In genomic region chr17:50146230-50146926, GRCh38 we compare ENCODE assay signal across 10 cellular contexts. TPM values are rescaled to one million over a fixed set of nuclear protein-coding genes. Genes with fewer than 3 reads are reported as not detected.
A peak's percentile ranks its signal among the peaks of the same experiment; 100 is the strongest.
DNase-seq lines count a peak whose midpoint lies in the region; ATAC-seq and TF ChIP-seq lines count a peak whose summit lies in the region.
"Had no signal": no experiment of that assay in that cellular context is flagged by ENCODE, and none has a peak within 500 bp of the region (broad histone marks: within the 10 kb centered on the region; RNA-seq: fewer than 3 reads in every experiment).

No MANE protein-coding gene starts in this region.

- peak; percentile 18 for TF ChIP-seq CTCF in GM12865 (IDR thresholded peaks at IDR 0.05; ENCODE audit: insufficient read depth, low read depth, low read length, missing control alignments)
- 0 out of 2 replicates have a peak, but pooled peaks have one; percentile 14 for TF ChIP-seq CTCF in WERI-Rb-1 (IDR thresholded peaks at IDR 0.05; ENCODE audit: low read depth, low read length)
- no peak for TF ChIP-seq CTCF in fibroblast of lung (conservative IDR thresholded peaks at IDR 0.05 in 1 of 2, IDR thresholded peaks at IDR 0.05 in 1 of 2; ENCODE audit: low read depth in 1 of 2, low read length in 2 of 2)

- H3K4me1 ChIP-seq in fibroblast of lung (ENCODE audit: control insufficient read depth, extremely low read depth, insufficient read depth, low read length), result peaks cover 22% of the 10 kb centered on the region
- peaks cover 26% of the 10 kb centered on the region for H3K4me1 ChIP-seq in skeletal muscle satellite cell (ENCODE audit: control insufficient read depth, insufficient read depth, low read length)

- peaks cover 65% of the 10 kb centered on the region for H3K36me3 ChIP-seq in WERI-Rb-1
- H3K36me3 ChIP-seq in fibroblast of lung (ENCODE audit: control insufficient read depth, insufficient read depth, low read length), result peaks cover 22% of the 10 kb centered on the region
- H3K36me3 ChIP-seq in skeletal muscle satellite cell (ENCODE audit: insufficient read depth, low read length), result peaks cover 42% of the 10 kb centered on the region

- no peaks in the 10 kb centered on the region for H4K20me1 ChIP-seq in fibroblast of lung (ENCODE audit: control insufficient read depth, extremely low read depth, insufficient read depth, low read length)

- no peak for ATAC-seq in GM21619 (IDR thresholded peaks at IDR 0.05; ENCODE audit: unreplicated experiment)
- no peak for ATAC-seq in GM19455 (IDR thresholded peaks at IDR 0.05; ENCODE audit: unreplicated experiment)
- ATAC-seq: pancreas had no signal

- no peaks in the 10 kb centered on the region for H3K9me3 ChIP-seq in WERI-Rb-1 (ENCODE audit: severe bottlenecking)
- H3K9me3 ChIP-seq in fibroblast of lung (ENCODE audit: control insufficient read depth, insufficient read depth, low read depth, low read length), result no peaks in the 10 kb centered on the region
- no peaks in the 10 kb centered on the region for H3K9me3 ChIP-seq in skeletal muscle satellite cell (replicated peaks; ENCODE audit: low read length)
- H3K9me3 ChIP-seq: pancreas had no signal

- no peak for DNase-seq in GM12865 (ENCODE audit: low read depth)
- no peak for DNase-seq in WERI-Rb-1
- DNase-seq in fibroblast of lung (ENCODE audit: low read depth in 2 of 2), result no peak
- no peak for DNase-seq in NCI-H2107 treated with DMSO at 0.1 percent for 48 hours (lab: John Stamatoyannopoulos, UW; ENCODE audit: unreplicated experiment)
- DNase-seq in NCI-H748 (lab: John Stamatoyannopoulos, UW; ENCODE audit: unreplicated experiment), result no peak
- DNase-seq: NCI-H2081 had no signal

- H3K27me3 ChIP-seq in WERI-Rb-1 (ENCODE audit: insufficient read depth, low read depth, severe bottlenecking), result no peaks in the 10 kb centered on the region
- no peaks in the 10 kb centered on the region for H3K27me3 ChIP-seq in fibroblast of lung (ENCODE audit: control insufficient read depth, insufficient read depth, low read length)
- no peaks in the 10 kb centered on the region for H3K27me3 ChIP-seq in skeletal muscle satellite cell (ENCODE audit: control insufficient read depth, insufficient read depth, low read length)
- H3K27me3 ChIP-seq: pancreas had no signal

- H3K4me3 ChIP-seq in GM12865 (ENCODE audit: low read depth, low read length) (peak overlapping the region; percentile 91), WERI-Rb-1 (ENCODE audit: low read depth, low read length) (no peak overlapping the region), fibroblast of lung (replicated peaks in 1 of 4; ENCODE audit: control extremely low read depth in 1 of 4, insufficient read depth in 1 of 4, low read depth in 3 of 4, low read length in 4 of 4) (peak overlapping the region; percentile 72 to 84 (median 79)), skeletal muscle satellite cell (ENCODE audit: low read length) (peak overlapping the region; percentile 80)

- H3K27ac ChIP-seq in WERI-Rb-1 (no peak overlapping the region), fibroblast of lung (ENCODE audit: insufficient read depth, low read length) (peak overlapping the region; percentile 60)

- no peak overlapping the region for H2AFZ ChIP-seq in fibroblast of lung (ENCODE audit: low read length)

- H3K4me2 ChIP-seq in fibroblast of lung (ENCODE audit: extremely low read depth, insufficient read depth, low read length) (peak overlapping the region; percentile 98), skeletal muscle satellite cell (ENCODE audit: low read length) (peak overlapping the region; percentile 99)

- H3K9ac ChIP-seq in fibroblast of lung (ENCODE audit: insufficient read depth, low read length) (no peak overlapping the region), skeletal muscle satellite cell (ENCODE audit: low read depth, low read length) (peak overlapping the region; percentile 60)

- H3K79me2 ChIP-seq in fibroblast of lung (ENCODE audit: control insufficient read depth, insufficient read depth, low read length), result peaks cover 84% of the 10 kb centered on the region

RNA-seq across cellular contexts. Expression of gene PPP1R9B, which starts 4.1 kb away (rescaled TPM):
- 41.5 and 45.5 TPM in 2 replicates for total RNA-seq in fibroblast of lung
- polyA plus RNA-seq in fibroblast of lung, result 22.1 and 26.0 TPM in 2 replicates
- 37.9 and 40.6 TPM in 2 replicates for polyA plus RNA-seq in fibroblast of lung (2012)
- 25.3 and 28.3 TPM in 2 replicates for polyA minus RNA-seq in fibroblast of lung (ENCODE audit: low replicate concordance)
- 29.2 and 29.5 TPM in 2 replicates for total RNA-seq in skeletal muscle satellite cell (2012; rRNA removed)

RNA-seq across cellular contexts. Expression of gene SAMD14, which starts 16.4 kb away (rescaled TPM):
- total RNA-seq in fibroblast of lung, result 2.1 and 2.3 TPM in 2 replicates
- 1.4 and 3.8 TPM in 2 replicates for polyA plus RNA-seq in fibroblast of lung
- 6.5 and 13.5 TPM in 2 replicates for polyA plus RNA-seq in fibroblast of lung (2012)
- 2.1 and 14.8 TPM in 2 replicates for polyA minus RNA-seq in fibroblast of lung (ENCODE audit: low replicate concordance)
- total RNA-seq in skeletal muscle satellite cell (2012; rRNA removed), result 0.44 and 0.51 TPM in 2 replicates

RNA-seq across cellular contexts. Expression of gene SGCA, which starts 19.4 kb away (rescaled TPM):
- total RNA-seq in fibroblast of lung, result 4.1 and 4.3 TPM in 2 replicates
- polyA plus RNA-seq in fibroblast of lung, result 1.4 and 1.6 TPM in 2 replicates
- 5.2 and 8.8 TPM in 2 replicates for polyA plus RNA-seq in fibroblast of lung (2012)
- polyA minus RNA-seq in fibroblast of lung (ENCODE audit: low replicate concordance), result 1.7 and 5.6 TPM in 2 replicates
- total RNA-seq in skeletal muscle satellite cell (2012; rRNA removed), result 2.5 and 15.7 TPM in 2 replicates

RNA-seq across cellular contexts. Expression of gene PDK2, which starts 51.2 kb away (rescaled TPM):
- total RNA-seq in fibroblast of lung, result 19.2 and 19.3 TPM in 2 replicates
- 41.0 and 44.6 TPM in 2 replicates for polyA plus RNA-seq in fibroblast of lung
- 27.6 and 28.3 TPM in 2 replicates for polyA plus RNA-seq in fibroblast of lung (2012)
- polyA minus RNA-seq in fibroblast of lung (ENCODE audit: low replicate concordance), result 178 and 230 TPM in 2 replicates
- 12.9 and 17.0 TPM in 2 replicates for total RNA-seq in skeletal muscle satellite cell (2012; rRNA removed)

RNA-seq across cellular contexts. Expression of gene COL1A1, which starts 55.1 kb away (rescaled TPM):
- total RNA-seq in fibroblast of lung, result 577 and 584 TPM in 2 replicates
- polyA plus RNA-seq in fibroblast of lung, result 541 and 604 TPM in 2 replicates
- polyA plus RNA-seq in fibroblast of lung (2012), result 2,129 and 2,873 TPM in 2 replicates
- polyA minus RNA-seq in fibroblast of lung (ENCODE audit: low replicate concordance), result 7,488 and 12,203 TPM in 2 replicates
- total RNA-seq in skeletal muscle satellite cell (2012; rRNA removed), result 1,202 and 1,869 TPM in 2 replicates

Comparison
In these comparisons a context has a peak if more than half of its experiments do, and no peak if none do; other contexts are left out.
1. CTCF ChIP-seq: peak in GM12865 (single experiment) and WERI-Rb-1 (single experiment); none in fibroblast of lung (0 of 2).